In the genomic region with DNA sequence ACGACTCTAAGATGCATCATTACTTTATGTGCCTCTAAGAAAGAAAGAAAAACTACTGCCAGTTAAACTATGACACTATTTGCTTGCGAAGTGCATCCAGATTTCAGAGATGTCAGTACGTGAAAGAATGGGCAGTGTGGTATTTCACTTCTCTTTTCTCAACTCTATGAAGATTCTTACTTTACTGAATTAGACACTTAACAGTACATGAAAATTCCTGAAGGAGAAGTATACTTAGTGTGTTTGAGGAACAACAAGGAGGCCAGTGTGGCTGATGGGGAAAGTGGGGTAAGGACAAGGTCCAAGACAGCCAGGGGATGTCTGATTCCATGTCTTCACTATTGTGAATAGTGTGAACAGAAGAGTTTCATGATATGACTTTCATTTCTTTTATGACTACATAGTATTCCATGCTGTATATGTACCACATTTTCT, we compare ENCODE assay signal across 14 cellular contexts. TPM values are rescaled to one million over a fixed set of nuclear protein-coding genes. Genes with fewer than 3 reads are reported as not detected.
DNase-seq lines count a peak whose midpoint lies in the region; ATAC-seq and TF ChIP-seq lines count a peak whose summit lies in the region.
"Had no signal": no experiment of that assay in that cellular context is flagged by ENCODE, and none has a peak within 500 bp of the region (broad histone marks: within the 10 kb centered on the region; RNA-seq: fewer than 3 reads in every experiment).

No MANE protein-coding gene starts in this region.

- H3K18ac ChIP-seq in mesendoderm (ENCODE audit: low read length), result no peak overlapping the region

- no peaks in the 10 kb centered on the region for H3K27me3 ChIP-seq in left lung
- H3K27me3 ChIP-seq in mesendoderm (ENCODE audit: insufficient read depth, low read length, poor library complexity), result no peaks in the 10 kb centered on the region
- no peaks in the 10 kb centered on the region for H3K27me3 ChIP-seq in CD4-positive, alpha-beta memory T cell (ENCODE audit: insufficient read depth, low read length)
- H3K27me3 ChIP-seq: vagina had no signal

- no peak overlapping the region for H2BK5ac ChIP-seq in mesendoderm (ENCODE audit: low read length)

- no peak overlapping the region for H3K4me3 Mint-ChIP-seq in CD4-positive, alpha-beta memory T cell
- H3K4me3 Mint-ChIP-seq: CD8-positive, alpha-beta T cell; nephron progenitor cell had no signal

- H3K4ac ChIP-seq in mesendoderm (ENCODE audit: low read depth, low read length), result no peak overlapping the region

- H3K36me3 ChIP-seq in left lung, result no peaks in the 10 kb centered on the region
- H3K36me3 ChIP-seq in mesendoderm (ENCODE audit: control insufficient read depth, insufficient read depth, low read length), result no peaks in the 10 kb centered on the region
- H3K36me3 ChIP-seq in CD4-positive, alpha-beta memory T cell (ENCODE audit: insufficient read depth, low read length), result no peaks in the 10 kb centered on the region
- H3K36me3 ChIP-seq: vagina had no signal

- H3K9ac ChIP-seq in mesendoderm (ENCODE audit: low read length), result no peak overlapping the region

- H3K4me3 ChIP-seq in left lung (no peak overlapping the region), mesendoderm (ENCODE audit: low read length) (no peak overlapping the region), lower leg skin (ENCODE audit: low read depth, poor library complexity, severe bottlenecking) (no peak overlapping the region)
- H3K4me3 ChIP-seq in CD4-positive, alpha-beta memory T cell (ENCODE audit: low read length in 2 of 2), result no peak overlapping the region
- H3K4me3 ChIP-seq: vagina had no signal

- H3K27ac Mint-ChIP-seq in CD4-positive, alpha-beta memory T cell, result no peak overlapping the region
- H3K27ac Mint-ChIP-seq: CD8-positive, alpha-beta T cell; nephron progenitor cell had no signal

- no peak overlapping the region for H4K8ac ChIP-seq in mesendoderm (ENCODE audit: low read depth, low read length)

- no peak overlapping the region for H4K5ac ChIP-seq in mesendoderm (ENCODE audit: low read length)

- TF ChIP-seq POLR2A in lower leg skin (IDR thresholded peaks at IDR 0.05), result no peak

- H2BK120ac ChIP-seq in mesendoderm (ENCODE audit: low read depth, low read length), result no peak overlapping the region

- H3K4me1 Mint-ChIP-seq in CD4-positive, alpha-beta memory T cell, result no peaks in the 10 kb centered on the region

- no peak overlapping the region for H3K56ac ChIP-seq in mesendoderm (ENCODE audit: low read length)

- DNase-seq in left lung (no peak), mesendoderm (no peak), lower leg skin (ENCODE audit: low spot score in 2 of 2) (no peak), SKM-1 treated with dmso at 0.1 percent for 144 hours (lab: John Stamatoyannopoulos, UW; ENCODE audit: unreplicated experiment) (no peak)
- DNase-seq in CD4-positive, alpha-beta memory T cell, result no peak
- DNase-seq: activated CD8-positive, alpha-beta memory T cell treated with anti-CD3 and anti-CD28 coated beads, Interleukin-2, amount 50 U/mL, for 4 hours; amniotic stem cell; CD8-positive, alpha-beta T cell; NCI-H345; nephron progenitor cell had no signal

- H3K27me3 Mint-ChIP-seq in CD4-positive, alpha-beta memory T cell, result peaks cover 0 to 3% of the 10 kb centered on the region in 2 donors

- H3K9me3 Mint-ChIP-seq in CD4-positive, alpha-beta memory T cell, result peaks cover 0 to 1% (median 0%) of the 10 kb centered on the region in 8 donors
- H3K9me3 Mint-ChIP-seq: CD8-positive, alpha-beta T cell had no signal

- ATAC-seq in GM18867 (IDR thresholded peaks at IDR 0.05; ENCODE audit: unreplicated experiment) (peak; percentile 97), GM21526 (IDR thresholded peaks at IDR 0.05; ENCODE audit: low FRiP score, unreplicated experiment) (peak; percentile 91), HG03095 (IDR thresholded peaks at IDR 0.05; ENCODE audit: unreplicated experiment) (peak; percentile 78), left lung (peak; percentile 16)
- ATAC-seq: CD8-positive, alpha-beta T cell had no signal

- no peak overlapping the region for H2AK5ac ChIP-seq in mesendoderm (ENCODE audit: low read length)

- no peaks in the 10 kb centered on the region for H3K79me1 ChIP-seq in mesendoderm (ENCODE audit: low read length)

- no peak overlapping the region for H3K4me2 ChIP-seq in mesendoderm (ENCODE audit: low read length)

- no peak overlapping the region for H3K27ac ChIP-seq in left lung
- H3K27ac ChIP-seq in mesendoderm (ENCODE audit: low read depth, low read length), result no peak overlapping the region
- H3K27ac ChIP-seq in CD4-positive, alpha-beta memory T cell (ENCODE audit: low read depth, low read length), result no peak overlapping the region
- H3K27ac ChIP-seq: vagina had no signal

- no peaks in the 10 kb centered on the region for H3K79me2 ChIP-seq in mesendoderm (ENCODE audit: control insufficient read depth, insufficient read depth, low read length)

- no peaks in the 10 kb centered on the region for H3K36me3 Mint-ChIP-seq in CD4-positive, alpha-beta memory T cell
- H3K36me3 Mint-ChIP-seq: CD8-positive, alpha-beta T cell had no signal

- no CpG with 5 or more reads among the region's 3 CpGs for WGBS in mesendoderm (ENCODE audit: extremely low coverage, insufficient coverage, low lambda C conversion rate)
- 89 to 93% methylated on average over 3 of the region's 3 CpGs for WGBS in lower leg skin, 2 donors

- H2BK15ac ChIP-seq in mesendoderm (replicated peaks; ENCODE audit: low read depth), result no peak overlapping the region

- CTCF ChIA-PET in CD4-positive, alpha-beta memory T cell (lab: Charles Lee; ENCODE audit: partially characterized antibody), result no interaction called here

- POLR2A ChIA-PET in CD4-positive, alpha-beta memory T cell (lab: Charles Lee; ENCODE audit: partially characterized antibody), result no interaction called here

- H3K4me1 ChIP-seq in left lung (peaks cover 0 to 10% of the 10 kb centered on the region in 2 donors), mesendoderm (ENCODE audit: control insufficient read depth, low read depth, low read length) (no peaks in the 10 kb centered on the region)
- H3K4me1 ChIP-seq in CD4-positive, alpha-beta memory T cell (ENCODE audit: insufficient read depth, low read length), result no peaks in the 10 kb centered on the region

- H3K23ac ChIP-seq in mesendoderm (ENCODE audit: low read length), result no peak overlapping the region

- intact Hi-C loops in left lung (cut with DNase I) (no loop called here), lower leg skin (cut with DNase I; ENCODE audit: low total_unique reads) (no loop called here)
- intact Hi-C loops in CD4-positive, alpha-beta memory T cell (cut with micrococcal nuclease), result no loop called here

- H3K9me3 ChIP-seq in left lung, result no peaks in the 10 kb centered on the region
- H3K9me3 ChIP-seq in CD4-positive, alpha-beta memory T cell (ENCODE audit: control insufficient read depth in 1 of 2, low read length in 2 of 2), result no peaks in the 10 kb centered on the region
- H3K9me3 ChIP-seq: vagina had no signal

- TF ChIP-seq CTCF in left lung (IDR thresholded peaks at IDR 0.05) (no peak), lower leg skin (IDR thresholded peaks at IDR 0.05) (no peak)

RNA-seq across cellular contexts. Expression of a gene that starts 53.9 kb away (rescaled TPM):
- 10 to 100 TPM; 19.7 to 33.7 TPM for total RNA-seq in left lung
- 32.9 TPM for polyA plus RNA-seq in mesendoderm (2013, experiment 1 of 2)
- 34.9 TPM for polyA plus RNA-seq in mesendoderm (2013, experiment 2 of 2)
- total RNA-seq in lower leg skin, result 10 to 100 TPM; 12.8 to 25.0 (median 17.1) TPM
- total RNA-seq in CD4-positive, alpha-beta memory T cell, result 10 to 100 TPM; 38.7 to 43.0 TPM
- 10 to 100 TPM; 17.3 to 20.0 TPM for polyA plus RNA-seq in CD4-positive, alpha-beta memory T cell

Comparison
In these comparisons a context has a peak if more than half of its experiments do, and no peak if none do; other contexts are left out.
1. ATAC-seq: peak in every context shown above with its lines; median percentile 97 in GM18867; 91 in GM21526; 78 in HG03095; 16 in left lung.